7 cellular contexts compared by ENCODE assay signal in genomic region chr6:108680314-108680713, GRCh38.
DNase-seq lines count a peak whose midpoint lies in the region; ATAC-seq and TF ChIP-seq lines count a peak whose summit lies in the region.
"Not testable (repeated sequence)": the region's sequence is repeated elsewhere in the genome, so short reads cannot be mapped to it uniquely, and the experiment has no call there.

No MANE protein-coding gene starts in this region.

- H3K4me1 ChIP-seq in GM23338 (ENCODE audit: insufficient read depth) = not testable (repeated sequence)
- H3K4me1 ChIP-seq in PC-3 (ENCODE audit: insufficient read depth, low read length) (peaks cover 25% of the 10 kb centered on the region), mammary epithelial cell (ENCODE audit: insufficient read depth, low read length) (peaks cover 15% of the 10 kb centered on the region)

- H3K4me3 ChIP-seq in GM23338; PC-3 (ENCODE audit: low read length); mammary epithelial cell (replicated peaks in 1 of 3; ENCODE audit: insufficient read depth in 1 of 3, low read depth in 2 of 3, low read length in 3 of 3): not testable (repeated sequence)

- H3K4me2 ChIP-seq in GM23338; PC-3 (ENCODE audit: low read length); mammary epithelial cell (ENCODE audit: insufficient read depth, low read depth, low read length): not testable (repeated sequence)

- not testable (repeated sequence) for H3K9me3 ChIP-seq in PC-3 (ENCODE audit: low read length); mammary epithelial cell (replicated peaks; ENCODE audit: insufficient read depth, low read length)

- in situ Hi-C loops in mammary epithelial cell (cut with MboI; ENCODE audit: low sequenced_read_pairs in 2 of 2) = not testable (repeated sequence)

- H3K27me3 Mint-ChIP-seq in GM23338 (ENCODE audit: insufficient read depth, low read depth, poor library complexity); nephron progenitor cell (ENCODE audit: low read depth, poor library complexity): not testable (repeated sequence)

- not testable (repeated sequence) for H4K20me1 ChIP-seq in GM23338 (replicated peaks; ENCODE audit: insufficient read depth); PC-3 (ENCODE audit: low read length); mammary epithelial cell (ENCODE audit: insufficient read depth, low read length)

- TSS peak; percentile 13 for BruUV-seq in PC-3 (replicated peaks; lab: Mats Ljungman, UMichigan)
- TSS peak; percentile 6 for BruUV-seq in mammary epithelial cell (replicated peaks; lab: Mats Ljungman, UMichigan)

- H3K79me2 ChIP-seq in GM23338 (replicated peaks; ENCODE audit: insufficient read depth) (peaks cover 18% of the 10 kb centered on the region), PC-3 (ENCODE audit: low read length) (peaks cover 40% of the 10 kb centered on the region), mammary epithelial cell (ENCODE audit: insufficient read depth, low read length) (peaks cover 40% of the 10 kb centered on the region)

- CTCF ChIA-PET in PC-3 (lab: Charles Lee) = not testable (repeated sequence)
- CTCF ChIA-PET in mammary epithelial cell (lab: Charles Lee; ENCODE audit: low non-redundant PET) = interaction anchor here (0.6 kb wide), 1 partner anchor 780 kb away, joined by 6 read pairs; no protein-coding TSS in a partner anchor

- not testable (repeated sequence) for H3K27me3 ChIP-seq in GM23338 (ENCODE audit: insufficient read depth); PC-3 (ENCODE audit: low read length); mammary epithelial cell (ENCODE audit: insufficient read depth, low read length)

- not testable (repeated sequence) for H3K27ac ChIP-seq in GM23338 (ENCODE audit: low read depth); PC-3 (ENCODE audit: low read length); mammary epithelial cell (ENCODE audit: insufficient read depth, low read depth, low read length)
- peak overlapping the region; percentile 99 for H3K27ac ChIP-seq in VCaP
- peak overlapping the region; percentile 8 for H3K27ac ChIP-seq in epithelial cell of prostate

- 79% methylated on average over 9 of the region's 9 CpGs for WGBS in mammary epithelial cell (ENCODE audit: low coverage, missing lambda C conversion rate)

- H3K9me2 ChIP-seq in GM23338 (ENCODE audit: insufficient read depth); PC-3 (replicated peaks; ENCODE audit: low read length): not testable (repeated sequence)

- H3K4me1 Mint-ChIP-seq in GM23338 (peaks cover 21% of the 10 kb centered on the region), nephron progenitor cell (peaks cover 59% of the 10 kb centered on the region)

- not testable (repeated sequence) for TF ChIP-seq CTCF in GM23338 (conservative IDR thresholded peaks at IDR 0.05; ENCODE audit: low read depth in 2 of 2); PC-3 (conservative IDR thresholded peaks at IDR 0.05; ENCODE audit: low read depth, low read length); VCaP (conservative IDR thresholded peaks at IDR 0.05); mammary epithelial cell (conservative IDR thresholded peaks at IDR 0.05 in 1 of 2, IDR thresholded peaks at IDR 0.05 in 1 of 2; ENCODE audit: extremely low read depth in 1 of 2, insufficient read depth in 1 of 2, low read depth in 1 of 2, low read length in 2 of 2); nephron progenitor cell (IDR thresholded peaks at IDR 0.05)

- dilution Hi-C loops in mammary epithelial cell (cut with HindIII; ENCODE audit: low sequenced_read_pairs) = not testable (repeated sequence)

- H3K9ac ChIP-seq in PC-3 (ENCODE audit: low read length); mammary epithelial cell (ENCODE audit: insufficient read depth, low read length): not testable (repeated sequence)

- H3K36me3 Mint-ChIP-seq in GM23338 (ENCODE audit: low read depth) = not testable (repeated sequence)
- H3K36me3 Mint-ChIP-seq in nephron progenitor cell (ENCODE audit: low read depth) = peaks cover 33% of the 10 kb centered on the region

- intact Hi-C loops in PC-3 (cut with micrococcal nuclease); mammary epithelial cell (cut with micrococcal nuclease); sciatic nerve (cut with DNase I): not testable (repeated sequence)

- H3K27ac Mint-ChIP-seq in GM23338 = 0 out of 2 replicates have a peak overlapping the region, but pooled peaks have one; percentile 1
- H3K27ac Mint-ChIP-seq in nephron progenitor cell = peak overlapping the region; percentile 31

- POLR2A ChIA-PET in PC-3 (lab: Charles Lee; ENCODE audit: unreplicated experiment) = not testable (repeated sequence)

- not testable (repeated sequence) for H3K4me3 Mint-ChIP-seq in GM23338, nephron progenitor cell

- not testable (repeated sequence) for H3K9me3 Mint-ChIP-seq in GM23338, nephron progenitor cell

- ATAC-seq in GM23338, PC-3: not testable (repeated sequence)
- ATAC-seq in sciatic nerve = peak; percentile 11

- H2AFZ ChIP-seq in GM23338; PC-3 (ENCODE audit: low read length); mammary epithelial cell (ENCODE audit: low read depth, low read length): not testable (repeated sequence)

- H3K36me3 ChIP-seq in GM23338 (ENCODE audit: insufficient read depth); PC-3 (ENCODE audit: low read depth, low read length); mammary epithelial cell (ENCODE audit: insufficient read depth, low read length): not testable (repeated sequence)

- DNase-seq in GM23338 (ENCODE audit: low spot score); PC-3; mammary epithelial cell; epithelial cell of prostate (ENCODE audit: low read depth, low spot score); nephron progenitor cell; sciatic nerve (ENCODE audit: low spot score): not testable (repeated sequence)

- not testable (repeated sequence) for H3F3A ChIP-seq in GM23338 (replicated peaks; ENCODE audit: low read depth); PC-3 (ENCODE audit: low read length, unreplicated experiment)
